ENCODE assay signal across 16 cellular contexts in genomic region chr19:19139876-19140229, GRCh38. TPM values are rescaled to one million over a fixed set of nuclear protein-coding genes. Genes with fewer than 3 reads are reported as not detected.
DNase-seq lines count a peak whose midpoint lies in the region; ATAC-seq and TF ChIP-seq lines count a peak whose summit lies in the region.
"Had no signal": no experiment of that assay in that cellular context is flagged by ENCODE, and none has a peak within 500 bp of the region (broad histone marks: within the 10 kb centered on the region; RNA-seq: fewer than 3 reads in every experiment).

No MANE protein-coding gene starts in this region.

- no peak overlapping the region for H3K4me3 Mint-ChIP-seq in activated B cell treated with CpG ODN at 0.5 μM for 24 hours
- H3K4me3 Mint-ChIP-seq: activated T-cell treated with anti-CD3 and anti-CD28 coated beads, Interleukin-2, amount 50 U/mL, for 24 hours had no signal

- CTCF ChIA-PET in AG04450 (lab: Charles Lee) (interaction anchor here (2.9 kb wide), 1 partner anchor 35 kb away, joined by 14 read pairs; no protein-coding TSS in a partner anchor), activated B cell treated with CpG ODN at 0.5 μM for 24 hours (lab: Charles Lee) (interaction anchor here (0.7 to 6.3 kb wide), 3 partner anchors 13 to 35 kb away, joined by 3 to 43 read pairs (median 3); no protein-coding TSS in a partner anchor)

- peak overlapping the region; percentile 2 for H3K27ac ChIP-seq in AG04450 (ENCODE audit: low read depth, low read length)
- H3K27ac ChIP-seq in mesendoderm (ENCODE audit: low read depth, low read length): no peak overlapping the region
- H3K27ac ChIP-seq: heart right ventricle had no signal

- intact Hi-C loops in activated B cell treated with CpG ODN at 0.5 μM for 24 hours (cut with micrococcal nuclease): loop anchor here (1.0 to 10.0 kb wide), 4 partner anchors 52 to 675 kb away; partner anchors contain the start of genes BORCS8, COPE, DDX49 and RFXANK

- peak overlapping the region; percentile 5 for H3K56ac ChIP-seq in mesendoderm (ENCODE audit: low read length)

- H3K4me1 ChIP-seq in mesendoderm (ENCODE audit: control insufficient read depth, low read depth, low read length): peaks cover 2% of the 10 kb centered on the region

- POLR2A ChIA-PET in AG04450 (lab: Yijun Ruan, JAX) (no interaction called here), activated B cell treated with CpG ODN at 0.5 μM for 24 hours (lab: Charles Lee) (no interaction called here)

- H3K27ac Mint-ChIP-seq in activated B cell treated with CpG ODN at 0.5 μM for 24 hours: peak overlapping the region; percentile 35
- H3K27ac Mint-ChIP-seq: activated T-cell treated with anti-CD3 and anti-CD28 coated beads, Interleukin-2, amount 50 U/mL, for 24 hours; CD4-positive, CD25-positive, alpha-beta regulatory T cell had no signal

- H3K18ac ChIP-seq in mesendoderm (ENCODE audit: low read length): no peak overlapping the region

- H2BK120ac ChIP-seq in mesendoderm (ENCODE audit: low read depth, low read length): no peak overlapping the region

- H3K79me1 ChIP-seq in mesendoderm (ENCODE audit: low read length): no peaks in the 10 kb centered on the region

- H3K27me3 ChIP-seq in AG04450 (ENCODE audit: control insufficient read depth, insufficient read depth, low read length) (peaks cover 4% of the 10 kb centered on the region), mesendoderm (ENCODE audit: insufficient read depth, low read length, poor library complexity) (no peaks in the 10 kb centered on the region)
- H3K27me3 ChIP-seq: heart right ventricle had no signal

- no peak overlapping the region for H4K5ac ChIP-seq in mesendoderm (ENCODE audit: low read length)

- no peak overlapping the region for H3K23ac ChIP-seq in mesendoderm (ENCODE audit: low read length)

- H3K27me3 Mint-ChIP-seq in activated B cell treated with CpG ODN at 0.5 μM for 24 hours: no peaks in the 10 kb centered on the region
- H3K27me3 Mint-ChIP-seq: activated T-cell treated with anti-CD3 and anti-CD28 coated beads, Interleukin-2, amount 50 U/mL, for 24 hours; CD4-positive, CD25-positive, alpha-beta regulatory T cell had no signal

- no peak overlapping the region for H2BK15ac ChIP-seq in mesendoderm (replicated peaks; ENCODE audit: low read depth)

- H3K79me2 ChIP-seq in mesendoderm (ENCODE audit: control insufficient read depth, insufficient read depth, low read length): no peaks in the 10 kb centered on the region

- H3K9me3 ChIP-seq in AG04450 (ENCODE audit: control insufficient read depth, insufficient read depth, low read length): peaks cover 3% of the 10 kb centered on the region; the same call in 1 of the 2 replicates
- H3K9me3 ChIP-seq: heart right ventricle, mucosa of descending colon had no signal

- H2AK5ac ChIP-seq in mesendoderm (ENCODE audit: low read length): no peak overlapping the region

- H3K36me3 Mint-ChIP-seq in activated B cell treated with CpG ODN at 0.5 μM for 24 hours (ENCODE audit: low read depth): peaks cover 2% of the 10 kb centered on the region
- H3K36me3 Mint-ChIP-seq: CD4-positive, CD25-positive, alpha-beta regulatory T cell had no signal

- H3K9me3 Mint-ChIP-seq in activated B cell treated with CpG ODN at 0.5 μM for 24 hours: no peaks in the 10 kb centered on the region
- H3K9me3 Mint-ChIP-seq: activated T-cell treated with anti-CD3 and anti-CD28 coated beads, Interleukin-2, amount 50 U/mL, for 24 hours; CD4-positive, CD25-positive, alpha-beta regulatory T cell had no signal

- ATAC-seq in activated B cell treated with CpG ODN at 0.5 μM for 24 hours (ENCODE audit: low read depth): no peak
- ATAC-seq: activated CD4-positive, CD25-positive, alpha-beta regulatory T cell treated with anti-CD3 and anti-CD28 coated beads, Interleukin-2, amount 50 U/mL, for 24 hours; stimulated activated naive CD8-positive, alpha-beta T cell treated with anti-CD3 and anti-CD28 coated beads, Interleukin-15, Interleukin-2, amounts not matched to agents 100 U/mL and 50 U/mL, for 24 hours had no signal

- no peak overlapping the region for H3K4ac ChIP-seq in mesendoderm (ENCODE audit: low read depth, low read length)

- peaks cover 28% of the 10 kb centered on the region for H3K4me1 Mint-ChIP-seq in activated B cell treated with CpG ODN at 0.5 μM for 24 hours

- DNase-seq in AG04450 (ENCODE audit: low read depth, low spot score) (no peak), GM10266 (ENCODE audit: extremely low spot score) (no peak), activated B cell treated with CpG ODN at 0.5 μM for 24 hours (no peak), mesendoderm (no peak), hippocampal formation (lab: John Stamatoyannopoulos, UW) (no peak), SW480 (ENCODE audit: low spot score) (no peak), epidermal melanocyte (ENCODE audit: insufficient read length, low spot score) (no peak)
- no peak for DNase-seq in central memory CD4-positive, alpha-beta T cell

- no peak overlapping the region for H2BK5ac ChIP-seq in mesendoderm (ENCODE audit: low read length)

- no peaks in the 10 kb centered on the region for H3K36me3 ChIP-seq in mesendoderm (ENCODE audit: control insufficient read depth, insufficient read depth, low read length)
- H3K36me3 ChIP-seq: heart right ventricle had no signal

- no CpG with 5 or more reads among the region's 5 CpGs for WGBS in mesendoderm (ENCODE audit: extremely low coverage, insufficient coverage, low lambda C conversion rate)

- no peak overlapping the region for H4K8ac ChIP-seq in mesendoderm (ENCODE audit: low read depth, low read length)

- TF ChIP-seq CTCF in AG04450 (IDR thresholded peaks at IDR 0.05; ENCODE audit: low read depth, low read length): no peak
- TF ChIP-seq CTCF in GM10266 (IDR thresholded peaks at IDR 0.05; ENCODE audit: control insufficient read depth, insufficient read depth, low read depth, missing control alignments): peak; percentile 6
- no peak for TF ChIP-seq CTCF in activated B cell treated with CpG ODN at 0.5 μM for 24 hours (IDR thresholded peaks at IDR 0.05)

- H3K4me2 ChIP-seq in mesendoderm (ENCODE audit: low read length): no peak overlapping the region

- H3K9ac ChIP-seq in mesendoderm (ENCODE audit: low read length): no peak overlapping the region

- H3K4me3 ChIP-seq in AG04450 (ENCODE audit: low read depth, low read length) (no peak overlapping the region), mesendoderm (ENCODE audit: low read length) (no peak overlapping the region)
- H3K4me3 ChIP-seq: heart right ventricle, mucosa of descending colon had no signal

RNA-seq across cellular contexts. Expression of gene TMEM161A, which starts 1.6 kb away (rescaled TPM):
- 16.0 and 21.7 TPM in 2 replicates for polyA plus RNA-seq in AG04450 (2011; rRNA removed)
- polyA minus RNA-seq in AG04450 (2011; rRNA and poly(A)+ RNA removed): 23.4 and 31.0 TPM in 2 replicates
- 20.8 and 22.6 TPM in 2 replicates for total RNA-seq in activated B cell treated with CpG ODN at 0.5 μM for 24 hours
- polyA plus RNA-seq in mesendoderm (2013, experiment 1 of 2): 16.8 TPM
- polyA plus RNA-seq in mesendoderm (2013, experiment 2 of 2): 16.4 TPM

RNA-seq across cellular contexts. Expression of gene MEF2B, which starts 30.2 kb away (rescaled TPM):
- polyA plus RNA-seq in AG04450 (2011; rRNA removed): 0.38 and 0.74 TPM in 2 replicates
- polyA minus RNA-seq in AG04450 (2011; rRNA and poly(A)+ RNA removed): 0.56 TPM in 1 of 2 replicates, not detected in the other
- 11.7 and 15.5 TPM in 2 replicates for total RNA-seq in activated B cell treated with CpG ODN at 0.5 μM for 24 hours
- polyA plus RNA-seq in mesendoderm (2013, experiment 1 of 2): 0.28 TPM
- 0.57 TPM for polyA plus RNA-seq in mesendoderm (2013, experiment 2 of 2)
- total RNA-seq: epithelial cell of proximal tubule, fibroblast of villous mesenchyme had no signal

RNA-seq across cellular contexts. Expression of gene BORCS8, which starts 52.1 kb away (rescaled TPM):
- 16.6 and 18.5 TPM in 2 replicates for polyA plus RNA-seq in AG04450 (2011; rRNA removed)
- polyA minus RNA-seq in AG04450 (2011; rRNA and poly(A)+ RNA removed): 11.6 and 14.5 TPM in 2 replicates
- total RNA-seq in activated B cell treated with CpG ODN at 0.5 μM for 24 hours: 51.8 and 52.3 TPM in 2 replicates
- polyA plus RNA-seq in mesendoderm (2013, experiment 1 of 2): 14.8 TPM
- 13.9 TPM for polyA plus RNA-seq in mesendoderm (2013, experiment 2 of 2)

RNA-seq across cellular contexts. Expression of gene RFXANK, which starts 52.2 kb away (rescaled TPM):
- polyA plus RNA-seq in AG04450 (2011; rRNA removed): 53.3 and 79.9 TPM in 2 replicates
- 64.5 and 101 TPM in 2 replicates for polyA minus RNA-seq in AG04450 (2011; rRNA and poly(A)+ RNA removed)
- 95.4 and 96.9 TPM in 2 replicates for total RNA-seq in activated B cell treated with CpG ODN at 0.5 μM for 24 hours
- polyA plus RNA-seq in mesendoderm (2013, experiment 1 of 2): 99.8 TPM
- 105 TPM for polyA plus RNA-seq in mesendoderm (2013, experiment 2 of 2)
